ENCODE assay signal across 10 cellular contexts in the genomic region with DNA sequence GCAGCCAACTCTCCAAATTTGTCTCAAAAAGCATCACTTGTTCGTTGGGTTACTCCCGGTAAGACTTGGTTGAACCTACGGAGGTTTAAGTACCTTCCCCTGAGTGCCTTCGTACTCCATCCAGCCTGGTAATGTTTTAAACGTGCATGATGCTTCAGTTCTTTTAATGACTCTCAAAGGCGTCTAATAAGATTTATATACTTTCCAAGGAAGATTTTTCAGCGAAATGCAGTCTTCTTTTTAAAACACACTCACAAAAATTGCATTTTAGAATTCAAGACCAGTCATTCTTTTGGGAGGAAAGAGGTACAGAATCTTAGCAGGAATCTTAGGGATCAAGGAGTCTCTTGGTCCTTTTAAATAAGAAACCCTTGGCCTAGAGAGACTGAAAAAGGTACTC. TPM values are rescaled to one million over a fixed set of nuclear protein-coding genes. Genes with fewer than 3 reads are reported as not detected.
DNase-seq lines count a peak whose midpoint lies in the region; ATAC-seq, FAIRE-seq and TF ChIP-seq lines count a peak whose summit lies in the region.
"Had no signal": no experiment of that assay in that cellular context is flagged by ENCODE, and none has a peak within 500 bp of the region (broad histone marks: within the 10 kb centered on the region; RNA-seq: fewer than 3 reads in every experiment).

No MANE protein-coding gene starts in this region.

- no peaks in the 10 kb centered on the region for H3K9me3 ChIP-seq in AG04450 (ENCODE audit: control insufficient read depth, insufficient read depth, low read length)
- H3K9me3 ChIP-seq in kidney (ENCODE audit: control insufficient read depth in 1 of 2, low read length in 2 of 2) = no peaks in the 10 kb centered on the region

- H3K27me3 Mint-ChIP-seq in chondrocyte (ENCODE audit: low read depth) (peaks cover 46% of the 10 kb centered on the region), nephron (ENCODE audit: low read depth) (peaks cover 54% of the 10 kb centered on the region)

- DNase-seq in AG04450 (ENCODE audit: low read depth, low spot score) (no peak), HTR-8/SVneo (ENCODE audit: insufficient read length, low spot score) (peak; percentile 5), chondrocyte (ENCODE audit: low spot score) (no peak), kidney (no peak), NCI-H1436 (lab: John Stamatoyannopoulos, UW) (no peak), NCI-H2227 treated with DMSO at 0.1 percent for 48 hours (lab: John Stamatoyannopoulos, UW) (no peak)
- DNase-seq: NCI-H446 had no signal

- no peak overlapping the region for H3K9ac ChIP-seq in kidney (ENCODE audit: low read length in 2 of 2)

- TF ChIP-seq CTCF in AG04450 (IDR thresholded peaks at IDR 0.05; ENCODE audit: low read depth, low read length) (no peak), chondrocyte (IDR thresholded peaks at IDR 0.05) (no peak), nephron (IDR thresholded peaks at IDR 0.05; ENCODE audit: unreplicated experiment in 3 of 3) (no peak), kidney (IDR thresholded peaks at IDR 0.05; ENCODE audit: borderline replicate concordance, extremely low read depth, insufficient read depth) (no peak)

- peaks cover 0 to 3% of the 10 kb centered on the region in 2 donors for H3K4me1 ChIP-seq in kidney (ENCODE audit: control insufficient read depth in 1 of 2, insufficient read depth in 1 of 2, low read depth in 1 of 2, low read length in 2 of 2)

- CTCF ChIA-PET in AG04450 (lab: Charles Lee) = interaction anchor here (0.6 kb wide), 1 partner anchor 53 kb away, joined by 3 read pairs; no protein-coding TSS in a partner anchor

- FAIRE-seq in HTR-8/SVneo (lab: Jason Lieb, UNC) (no peak), kidney (lab: Jason Lieb, UNC) (no peak)

- H3K4me1 Mint-ChIP-seq in chondrocyte (ENCODE audit: low read depth) (peaks cover 7% of the 10 kb centered on the region), nephron (peaks cover 9% of the 10 kb centered on the region)

- no peaks in the 10 kb centered on the region for H3K27me3 ChIP-seq in AG04450 (ENCODE audit: control insufficient read depth, insufficient read depth, low read length)

- no peak for ATAC-seq in HG02852 (IDR thresholded peaks at IDR 0.05; ENCODE audit: unreplicated experiment)

- intact Hi-C loops in kidney (cut with DNase I) = no loop called here

- H3K4me3 Mint-ChIP-seq in chondrocyte (ENCODE audit: unreplicated experiment) (peak overlapping the region; percentile 69), nephron (peak overlapping the region; percentile 81 to 84 (median 82))

- peak overlapping the region; percentile 68 for H3K4me3 ChIP-seq in AG04450 (ENCODE audit: low read depth, low read length)
- H3K4me3 ChIP-seq in kidney (ENCODE audit: low read length in 2 of 2) = no peak overlapping the region

- H3K9me3 Mint-ChIP-seq in chondrocyte (ENCODE audit: low read depth) (no peaks in the 10 kb centered on the region), nephron (no peaks in the 10 kb centered on the region)

- H3K36me3 ChIP-seq in kidney (ENCODE audit: control insufficient read depth in 1 of 2, insufficient read depth in 2 of 2, low read length in 2 of 2) = no peaks in the 10 kb centered on the region

- no peak overlapping the region for H3K27ac Mint-ChIP-seq in chondrocyte (ENCODE audit: unreplicated experiment)
- H3K27ac Mint-ChIP-seq in nephron = no peak overlapping the region

- POLR2A ChIA-PET in AG04450 (lab: Yijun Ruan, JAX) = no interaction called here

- H3K36me3 Mint-ChIP-seq in chondrocyte (ENCODE audit: low read depth) (no peaks in the 10 kb centered on the region), nephron (ENCODE audit: low read depth) (no peaks in the 10 kb centered on the region)

- H3K27ac ChIP-seq in AG04450 (ENCODE audit: low read depth, low read length) (no peak overlapping the region), kidney (ENCODE audit: low read depth in 2 of 2, low read length in 2 of 2) (no peak overlapping the region)

RNA-seq across cellular contexts. Expression of a gene that starts 0.4 kb away (rescaled TPM):
- polyA plus RNA-seq in AG04450 (2011; rRNA removed) = 2.1 and 2.3 TPM in 2 replicates
- 2.8 and 3.0 TPM in 2 replicates for polyA minus RNA-seq in AG04450 (2011; rRNA and poly(A)+ RNA removed)
- total RNA-seq in chondrocyte = 0.20 to 0.39 TPM in 2 of 3 replicates, not detected in the other
- total RNA-seq in kidney = 0.44 TPM
- 0.17 TPM for polyA plus RNA-seq in kidney (ENCODE audit: insufficient read depth, low read depth, low replicate concordance)
- total RNA-seq: G401 had no signal
